ENCODE assay signal across 20 cellular contexts in genomic region chr16:49567940-49568339, GRCh38.
"Had no signal": no experiment of that assay in that cellular context is flagged by ENCODE, and none has a peak within 500 bp of the region (broad histone marks: within the 10 kb centered on the region; RNA-seq: fewer than 3 reads in every experiment).

No MANE protein-coding gene starts in this region.

- H3K27me3 Mint-ChIP-seq: activated CD8-positive, alpha-beta T cell treated with anti-CD3 and anti-CD28 coated beads for 36 hours; activated naive CD8-positive, alpha-beta T cell; naive B cell had no signal

- H3K9me3 Mint-ChIP-seq: activated CD8-positive, alpha-beta T cell treated with anti-CD3 and anti-CD28 coated beads for 36 hours had no signal

- ATAC-seq: activated CD8-positive, alpha-beta T cell treated with anti-CD3 and anti-CD28 coated beads for 36 hours; activated T-cell treated with anti-CD3 and anti-CD28 coated beads, Interleukin-2, amount 50 U/mL, for 4 hours; body of pancreas; left lung; pancreas; upper lobe of right lung had no signal

- H3K27ac Mint-ChIP-seq: activated CD8-positive, alpha-beta T cell treated with anti-CD3 and anti-CD28 coated beads for 36 hours; activated naive CD8-positive, alpha-beta T cell had no signal

- DNase-seq: activated CD4-positive, alpha-beta T cell treated with anti-CD3 and anti-CD28 coated beads for 48 hours; activated CD8-positive, alpha-beta T cell treated with anti-CD3 and anti-CD28 coated beads for 36 hours; activated gamma-delta T cell; activated T-cell treated with anti-CD3 and anti-CD28 coated beads, Interleukin-2, amount 50 U/mL, for 4 hours; amniotic stem cell; body of pancreas; central memory CD4-positive, alpha-beta T cell; hypothalamus; kidney; left lung; mammary epithelial cell; naive B cell; pancreas; stimulated activated CD4-positive, alpha-beta T cell treated with anti-CD3 and anti-CD28 coated beads, Interleukin-2, amount 100 ng/mL, for 24 hours; stomach; upper lobe of right lung had no signal

- H3K27me3 ChIP-seq: body of pancreas, esophagus muscularis mucosa, left lung, pancreas, stomach, upper lobe of right lung had no signal

- H3K4me3 ChIP-seq: body of pancreas, coronary artery, esophagus muscularis mucosa, left lung, pancreas, stomach, thoracic aorta, upper lobe of right lung had no signal

- H3K9me3 ChIP-seq: body of pancreas, esophagus muscularis mucosa, left lung, pancreas, stomach, thoracic aorta, upper lobe of right lung had no signal

- H3K27ac ChIP-seq: body of pancreas, coronary artery, esophagus muscularis mucosa, left lung, pancreas, stomach, thoracic aorta, upper lobe of right lung had no signal

- H3K36me3 ChIP-seq: esophagus muscularis mucosa, left lung, pancreas, stomach, thoracic aorta, upper lobe of right lung had no signal

- H3K4me1 ChIP-seq: left lung, upper lobe of right lung had no signal

- H3K4me3 Mint-ChIP-seq: activated CD8-positive, alpha-beta T cell treated with anti-CD3 and anti-CD28 coated beads for 36 hours; activated naive CD8-positive, alpha-beta T cell; activated T-cell treated with anti-CD3 and anti-CD28 coated beads, Interleukin-2, amount 50 U/mL, for 4 hours; naive B cell had no signal

- H3K36me3 Mint-ChIP-seq: activated naive CD8-positive, alpha-beta T cell; naive B cell had no signal
